Comparison of ENCODE assay signal across 23 cellular contexts in genomic region chr7:55170335-55170734, GRCh38.
DNase-seq lines count a peak whose midpoint lies in the region; ATAC-seq and TF ChIP-seq lines count a peak whose summit lies in the region.
"Had no signal": no experiment of that assay in that cellular context is flagged by ENCODE, and none has a peak within 500 bp of the region (broad histone marks: within the 10 kb centered on the region; RNA-seq: fewer than 3 reads in every experiment).

No MANE protein-coding gene starts in this region.

- H3K9me3 ChIP-seq in BLaER1 (no peaks in the 10 kb centered on the region), psoas muscle (no peaks in the 10 kb centered on the region), MM.1S (replicated peaks; ENCODE audit: insufficient read depth, low read length) (no peaks in the 10 kb centered on the region)
- H3K9me3 ChIP-seq: A549, BE2C had no signal

- H3K9ac ChIP-seq in BLaER1 (no peak overlapping the region), MM.1S (ENCODE audit: low read length) (no peak overlapping the region)
- H3K9ac ChIP-seq: GM23248 had no signal

- H3K9me2 ChIP-seq in MM.1S (replicated peaks; ENCODE audit: insufficient read depth, low read length): no peaks in the 10 kb centered on the region

- no peaks in the 10 kb centered on the region for H4K20me1 ChIP-seq in BLaER1
- no peaks in the 10 kb centered on the region for H4K20me1 ChIP-seq in MM.1S (ENCODE audit: insufficient read depth, low read length)

- peaks cover 6% of the 10 kb centered on the region for H3K4me1 ChIP-seq in BLaER1
- peaks cover 18% of the 10 kb centered on the region for H3K4me1 ChIP-seq in psoas muscle
- no peaks in the 10 kb centered on the region for H3K4me1 ChIP-seq in MM.1S (ENCODE audit: low read length)
- H3K4me1 ChIP-seq: A549, BE2C had no signal

- intact Hi-C loops in psoas muscle (cut with DNase I): no loop called here
- intact Hi-C loops in posterior cingulate gyrus (cut with DNase I): no loop called here

- H3K4me3 ChIP-seq in BLaER1 (no peak overlapping the region), psoas muscle (no peak overlapping the region), MM.1S (ENCODE audit: low read length) (no peak overlapping the region)
- H3K4me3 ChIP-seq: A549, GM12878, GM23248 had no signal

- POLR2A ChIA-PET in RWPE1 (lab: Yijun Ruan, JAX; ENCODE audit: low non-redundant PET): no interaction called here
- POLR2A ChIA-PET in GM10248 (lab: Yijun Ruan, JAX): no interaction called here

- H3K27ac ChIP-seq in BLaER1 (no peak overlapping the region), RWPE1 (peak overlapping the region; percentile 25), psoas muscle (peak overlapping the region; percentile 33), MM.1S (ENCODE audit: low read length) (no peak overlapping the region)
- H3K27ac ChIP-seq: A549, GM23248 had no signal

- no peaks in the 10 kb centered on the region for H3K79me2 ChIP-seq in MM.1S (ENCODE audit: low read length)

- no peaks in the 10 kb centered on the region for H3K36me3 ChIP-seq in BLaER1
- peaks cover 4 to 45% of the 10 kb centered on the region in 2 donors for H3K36me3 ChIP-seq in psoas muscle (ENCODE audit: insufficient read depth in 1 of 2, low read depth in 1 of 2)
- no peaks in the 10 kb centered on the region for H3K36me3 ChIP-seq in MM.1S (replicated peaks; ENCODE audit: insufficient read depth, low read length)

- WGBS in psoas muscle, 3 donors: 70 to 81% (median 76%) methylated on average over 9 of the region's 9 CpGs

- H3F3A ChIP-seq in MM.1S (ENCODE audit: insufficient read depth, low read length): no peaks in the 10 kb centered on the region

- DNase-seq in RWPE1 (ENCODE audit: low spot score) (no peak), mesenteric fat pad (ENCODE audit: low spot score) (peak; percentile 69), psoas muscle (no peak), posterior cingulate gyrus (no peak), GM10248 (ENCODE audit: extremely low spot score) (no peak), MM.1S (no peak)
- no peak for DNase-seq in effector CD4-positive, alpha-beta T cell
- DNase-seq: 8988T; ACHN; AML-193; BE2C; C1 segment of cervical spinal cord; Calu3; CD4-positive, alpha-beta memory T cell; COR-L47; DMS153; DND-41; GM23248; H7; HCEC 1CT had no signal

- 0 out of 2 replicates have a peak overlapping the region, but pooled peaks have one; percentile 14 for H3K4me2 ChIP-seq in BLaER1
- H3K4me2 ChIP-seq in MM.1S (ENCODE audit: low read depth, low read length): no peak overlapping the region
- H3K4me2 ChIP-seq: A549 had no signal

- TF ChIP-seq CTCF in RWPE1 (conservative IDR thresholded peaks at IDR 0.05; ENCODE audit: low read depth) (no peak), psoas muscle (IDR thresholded peaks at IDR 0.05) (no peak), GM10248 (IDR thresholded peaks at IDR 0.05; ENCODE audit: control extremely low read depth, extremely low read depth, low read depth, missing control alignments) (no peak), MM.1S (IDR thresholded peaks at IDR 0.05; ENCODE audit: low read length) (no peak)

- CTCF ChIA-PET in RWPE1 (lab: Yijun Ruan, JAX): no interaction called here
- CTCF ChIA-PET in GM10248 (lab: Yijun Ruan, JAX): interaction anchor here (1.8 kb wide), 1 partner anchor 397 kb away, joined by 4 read pairs; no protein-coding TSS in a partner anchor

- H3K27me3 ChIP-seq in BLaER1 (no peaks in the 10 kb centered on the region), psoas muscle (ENCODE audit: insufficient read depth in 3 of 3, low read length in 2 of 3) (no peaks in the 10 kb centered on the region), MM.1S (replicated peaks; ENCODE audit: insufficient read depth, low read length) (no peaks in the 10 kb centered on the region)
- H3K27me3 ChIP-seq: BE2C had no signal

- H2AFZ ChIP-seq in MM.1S (ENCODE audit: low read length): no peak overlapping the region
- H2AFZ ChIP-seq: GM23248 had no signal

- ATAC-seq in psoas muscle: no peak
- ATAC-seq: A549, GM12878 had no signal

Comparison
In these comparisons a context has a peak if more than half of its experiments do, and no peak if none do; other contexts are left out.
1. H3K27ac ChIP-seq: peak in RWPE1 (single experiment) and psoas muscle (single experiment); none in BLaER1 (single experiment) and MM.1S (single experiment).